Comparison of ENCODE assay signal across 8 cellular contexts in genomic region chr11:102316505-102316904, GRCh38. TPM values are rescaled to one million over a fixed set of nuclear protein-coding genes. Genes with fewer than 3 reads are reported as not detected.
A peak's percentile ranks its signal among the peaks of the same experiment; 100 is the strongest.
DNase-seq lines count a peak whose midpoint lies in the region; FAIRE-seq and TF ChIP-seq lines count a peak whose summit lies in the region.

No MANE protein-coding gene starts in this region.

- peak overlapping the region; percentile 87 for H3K4me3 Mint-ChIP-seq in T-helper 1 cell treated with Interleukin-12 subunit alpha and Interleukin-12 subunit beta and Interleukin-4 antibody, amounts not matched to agents 30 μg/mL and 1 μg/mL, for 36 hours
- peak overlapping the region; percentile 87 to 97 (median 94) for H3K4me3 Mint-ChIP-seq in immature natural killer cell

- no peaks in the 10 kb centered on the region for H3K27me3 Mint-ChIP-seq in T-helper 1 cell treated with Interleukin-12 subunit alpha and Interleukin-12 subunit beta and Interleukin-4 antibody, amounts not matched to agents 30 μg/mL and 1 μg/mL, for 36 hours (ENCODE audit: low read depth)
- peaks cover 7 to 18% (median 15%) of the 10 kb centered on the region in 3 donors for H3K27me3 Mint-ChIP-seq in immature natural killer cell (ENCODE audit: low read depth in 3 of 3)

- H3K27ac ChIP-seq in subcutaneous abdominal adipose tissue (ENCODE audit: low read depth, low read length), result peak overlapping the region; percentile 63

- no peaks in the 10 kb centered on the region for H3K9me3 ChIP-seq in subcutaneous abdominal adipose tissue (ENCODE audit: control insufficient read depth in 5 of 5, low read length in 5 of 5)

- H3K36me3 ChIP-seq in subcutaneous abdominal adipose tissue (ENCODE audit: control insufficient read depth in 5 of 5, insufficient read depth in 5 of 5, low read length in 5 of 5), result no peaks in the 10 kb centered on the region

- peak overlapping the region in 2 of 5 donors; percentile 80 to 86 for H3K4me3 ChIP-seq in subcutaneous abdominal adipose tissue (ENCODE audit: low read depth in 1 of 5, low read length in 5 of 5)

- FAIRE-seq in D721Med (lab: Jason Lieb, UNC), result no peak

- no peak overlapping the region for H3K9ac ChIP-seq in subcutaneous abdominal adipose tissue (ENCODE audit: low read length in 5 of 5)

- H3K9me3 Mint-ChIP-seq in T-helper 1 cell treated with Interleukin-12 subunit alpha and Interleukin-12 subunit beta and Interleukin-4 antibody, amounts not matched to agents 30 μg/mL and 1 μg/mL, for 36 hours, result no peaks in the 10 kb centered on the region
- no peaks in the 10 kb centered on the region for H3K9me3 Mint-ChIP-seq in immature natural killer cell

- TF ChIP-seq CTCF in D721Med (IDR thresholded peaks at IDR 0.05; ENCODE audit: insufficient read depth, missing control alignments), result no peak

- H3K27me3 ChIP-seq in subcutaneous abdominal adipose tissue (ENCODE audit: control insufficient read depth in 5 of 5, insufficient read depth in 4 of 5, low read length in 5 of 5), result no peaks in the 10 kb centered on the region

- peaks cover 54% of the 10 kb centered on the region for H3K4me1 Mint-ChIP-seq in T-helper 1 cell treated with Interleukin-12 subunit alpha and Interleukin-12 subunit beta and Interleukin-4 antibody, amounts not matched to agents 30 μg/mL and 1 μg/mL, for 36 hours (ENCODE audit: low read depth)
- H3K4me1 Mint-ChIP-seq in immature natural killer cell, result peaks cover 65 to 81% of the 10 kb centered on the region in 2 donors

- H3K4me1 ChIP-seq in subcutaneous abdominal adipose tissue (ENCODE audit: control insufficient read depth in 5 of 5, insufficient read depth in 5 of 5, low read length in 5 of 5), result peaks cover 3 to 34% (median 13%) of the 10 kb centered on the region in 5 donors

- peaks cover 34% of the 10 kb centered on the region for H3K36me3 Mint-ChIP-seq in T-helper 1 cell treated with Interleukin-12 subunit alpha and Interleukin-12 subunit beta and Interleukin-4 antibody, amounts not matched to agents 30 μg/mL and 1 μg/mL, for 36 hours (ENCODE audit: low read depth)
- H3K36me3 Mint-ChIP-seq in immature natural killer cell, result no peaks in the 10 kb centered on the region

- DNase-seq in DMS53 (lab: John Stamatoyannopoulos, UW) (peak; percentile 33), DMS53 treated with DMSO at 0.1 percent for 48 hours (lab: John Stamatoyannopoulos, UW; ENCODE audit: unreplicated experiment) (no peak), immature natural killer cell (no peak), D721Med (ENCODE audit: insufficient read length, low spot score) (no peak), DMS153 (lab: John Stamatoyannopoulos, UW) (no peak), NCI-H2171 (lab: John Stamatoyannopoulos, UW) (no peak)

- peak overlapping the region; percentile 99 for H3K27ac Mint-ChIP-seq in T-helper 1 cell treated with Interleukin-12 subunit alpha and Interleukin-12 subunit beta and Interleukin-4 antibody, amounts not matched to agents 30 μg/mL and 1 μg/mL, for 36 hours
- peak overlapping the region; percentile 93 to 99 (median 98) for H3K27ac Mint-ChIP-seq in immature natural killer cell

RNA-seq across cellular contexts. Expression of gene BIRC3, which starts 0.8 kb away (rescaled TPM):
- 1 to 10 TPM; 5.0 to 7.1 (median 5.5) TPM for polyA plus RNA-seq in immature natural killer cell

RNA-seq across cellular contexts. Expression of gene BIRC2, which starts 30.5 kb away (rescaled TPM):
- polyA plus RNA-seq in immature natural killer cell, result 10 to 100 TPM; 30.8 to 44.5 (median 35.4) TPM
